In the genomic region with DNA sequence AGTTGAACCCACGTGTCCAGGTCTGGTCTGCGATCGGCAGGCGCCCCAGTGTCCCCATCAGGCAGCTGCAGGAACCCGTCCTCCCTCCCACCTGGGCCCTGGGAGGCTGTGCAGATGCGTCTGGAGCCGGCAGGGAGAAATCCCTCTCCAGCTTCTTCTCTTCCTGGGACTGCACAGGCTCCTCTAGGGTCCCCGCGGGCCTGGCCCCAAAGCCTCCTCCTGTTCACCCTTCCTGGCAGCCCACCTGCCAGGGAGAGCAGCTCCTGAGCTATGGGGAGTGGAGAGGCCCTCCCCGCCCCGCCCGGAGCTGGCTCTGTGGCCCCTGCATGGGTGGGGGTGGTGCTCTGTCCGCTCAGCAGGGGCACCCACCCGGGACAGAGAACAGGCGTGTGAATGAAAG, we compare ENCODE assay signal across 1 cellular context.
TF ChIP-seq lines count a peak whose summit lies in the region.

No MANE protein-coding gene starts in this region.

TF ChIP-seq in GM23338, 12 proteins besides CTCF, POLR2A, EP300 and RAD21 (continued from another document):
- no peak for TF ChIP-seq ZNF331 (CRISPR knock-in tag; IDR thresholded peaks at IDR 0.05; ENCODE audit: low read depth)
- no peak for TF ChIP-seq EZH2 (IDR thresholded peaks at IDR 0.05; ENCODE audit: low read depth, unreplicated experiment)
